Comparison of ENCODE assay signal across 8 cellular contexts in the genomic region with DNA sequence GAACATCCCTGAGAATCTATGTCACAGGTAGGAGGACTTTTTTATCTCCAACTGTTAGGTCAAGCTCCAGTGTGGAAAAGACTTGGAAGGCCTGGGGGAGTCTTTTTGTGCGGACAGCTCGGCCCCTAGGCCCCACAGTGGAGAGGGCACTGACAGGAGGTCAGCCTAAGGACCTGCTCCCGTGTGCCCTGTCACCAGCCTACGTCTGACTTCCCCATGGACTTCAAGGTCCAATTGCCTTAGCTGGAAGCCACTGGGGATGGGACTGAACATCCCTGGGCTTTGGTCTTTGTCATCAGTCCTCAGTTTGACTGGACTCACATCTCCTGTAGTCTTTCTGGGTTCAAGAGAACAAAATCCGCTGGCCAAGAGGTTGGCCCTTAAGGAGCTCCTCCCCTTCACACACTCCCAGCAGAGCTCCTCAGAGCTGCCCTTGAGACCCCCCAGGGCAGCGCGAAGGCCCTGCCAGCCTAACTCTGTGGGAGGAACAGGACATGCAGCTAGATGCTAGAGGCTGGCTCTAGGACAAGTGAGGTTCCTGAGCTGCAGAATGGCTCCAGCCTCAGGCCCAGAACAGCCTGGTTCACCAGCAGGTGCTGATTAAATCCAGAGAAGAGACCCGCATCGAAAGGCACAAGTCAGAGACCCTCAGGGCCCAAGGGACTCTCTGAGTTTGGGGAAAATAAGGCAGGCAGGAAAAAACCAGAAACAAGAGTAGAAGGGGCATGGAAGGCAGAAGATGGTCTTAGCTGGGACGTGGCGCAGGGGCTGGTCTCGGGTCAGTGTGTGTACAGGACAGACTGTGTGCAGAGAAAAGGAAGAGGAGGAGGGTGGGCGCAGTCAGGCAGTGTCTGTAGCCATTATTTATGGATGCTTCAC. TPM values are rescaled to one million over a fixed set of nuclear protein-coding genes. Genes with fewer than 3 reads are reported as not detected.
DNase-seq lines count a peak whose midpoint lies in the region; ATAC-seq, FAIRE-seq and TF ChIP-seq lines count a peak whose summit lies in the region.

No MANE protein-coding gene starts in this region.

- intact Hi-C loops in prostate gland (cut with DNase I), result no loop called here

- H3K27ac ChIP-seq in C4-2B (peak overlapping the region; percentile 74), SJSA1 (peak overlapping the region; percentile 95), fibroblast of lung (ENCODE audit: insufficient read depth, low read length) (peak overlapping the region; percentile 100), prostate gland (peak overlapping the region; percentile 82 to 83)

- ATAC-seq in HG02870 (IDR thresholded peaks at IDR 0.05; ENCODE audit: unreplicated experiment), result no peak

- H4K20me1 ChIP-seq in fibroblast of lung (ENCODE audit: control insufficient read depth, extremely low read depth, insufficient read depth, low read length), result no peaks in the 10 kb centered on the region

- peak overlapping the region; percentile 78 for H3K4me2 ChIP-seq in fibroblast of lung (ENCODE audit: extremely low read depth, insufficient read depth, low read length)

- 66% methylated on average over 11 of the region's 13 CpGs for WGBS in prostate gland

- TF ChIP-seq POLR2A in prostate gland (IDR thresholded peaks at IDR 0.05) (no peak), H54 (IDR thresholded peaks at IDR 0.05; ENCODE audit: low read depth, low read length) (no peak)

- DNase-seq in SJSA1 (ENCODE audit: low read depth in 1 of 2, low spot score in 2 of 2) (no peak), fibroblast of lung (ENCODE audit: low read depth in 2 of 2) (no peak), prostate gland (ENCODE audit: low spot score) (no peak), GDM1 (lab: John Stamatoyannopoulos, UW) (no peak), H54 (ENCODE audit: insufficient read length, low spot score) (no peak), H4 (ENCODE audit: low spot score) (no peak)

- no peaks in the 10 kb centered on the region for H3K27me3 ChIP-seq in SJSA1 (replicated peaks)
- no peaks in the 10 kb centered on the region for H3K27me3 ChIP-seq in fibroblast of lung (ENCODE audit: control insufficient read depth, insufficient read depth, low read length)
- no peaks in the 10 kb centered on the region for H3K27me3 ChIP-seq in prostate gland (replicated peaks; ENCODE audit: insufficient read depth)

- H3K36me3 ChIP-seq in SJSA1, result peaks cover 6% of the 10 kb centered on the region
- H3K36me3 ChIP-seq in fibroblast of lung (ENCODE audit: control insufficient read depth, insufficient read depth, low read length), result peaks cover 5% of the 10 kb centered on the region
- H3K36me3 ChIP-seq in prostate gland, result no peaks in the 10 kb centered on the region

- no peaks in the 10 kb centered on the region for H3K79me2 ChIP-seq in fibroblast of lung (ENCODE audit: control insufficient read depth, insufficient read depth, low read length)

- H3K4me3 ChIP-seq in SJSA1, result no peak overlapping the region
- H3K4me3 ChIP-seq in fibroblast of lung (replicated peaks in 1 of 4; ENCODE audit: control extremely low read depth in 1 of 4, insufficient read depth in 1 of 4, low read depth in 3 of 4, low read length in 4 of 4), result no peak overlapping the region
- H3K4me3 ChIP-seq in prostate gland, result no peak overlapping the region

- H3K4me1 ChIP-seq in SJSA1 (replicated peaks) (peaks cover 51% of the 10 kb centered on the region), fibroblast of lung (ENCODE audit: control insufficient read depth, extremely low read depth, insufficient read depth, low read length) (peaks cover 57% of the 10 kb centered on the region), prostate gland (replicated peaks) (peaks cover 14% of the 10 kb centered on the region)

- FAIRE-seq in H54 (lab: Jason Lieb, UNC), result no peak

- peak overlapping the region; percentile 94 for H3K9ac ChIP-seq in fibroblast of lung (ENCODE audit: insufficient read depth, low read length)

- H3K9me3 ChIP-seq in SJSA1 (replicated peaks), result no peaks in the 10 kb centered on the region
- H3K9me3 ChIP-seq in fibroblast of lung (ENCODE audit: control insufficient read depth, insufficient read depth, low read depth, low read length), result no peaks in the 10 kb centered on the region
- H3K9me3 ChIP-seq in prostate gland, result no peaks in the 10 kb centered on the region

- H2AFZ ChIP-seq in fibroblast of lung (ENCODE audit: low read length), result no peak overlapping the region

- TF ChIP-seq CTCF in C4-2B (conservative IDR thresholded peaks at IDR 0.05) (no peak), fibroblast of lung (conservative IDR thresholded peaks at IDR 0.05 in 1 of 2, IDR thresholded peaks at IDR 0.05 in 1 of 2; ENCODE audit: low read depth in 1 of 2, low read length in 2 of 2) (no peak), prostate gland (IDR thresholded peaks at IDR 0.05) (no peak)

RNA-seq across cellular contexts. Expression of a gene that starts 31.6 kb away (rescaled TPM):
- 29.7 and 40.8 TPM in 2 replicates for total RNA-seq in SJSA1 (2014; rRNA removed; shearing (Covaris generic))
- total RNA-seq in fibroblast of lung (20.8 and 43.1 TPM in 2 replicates), prostate gland (10 to 100 TPM; 15.4 to 41.4 TPM)
- 35.8 and 40.3 TPM in 2 replicates for polyA plus RNA-seq in fibroblast of lung
- 24.2 and 25.1 TPM in 2 replicates for polyA plus RNA-seq in fibroblast of lung (2012)
- polyA minus RNA-seq in fibroblast of lung (ENCODE audit: low replicate concordance), result 24.2 and 24.6 TPM in 2 replicates
- total RNA-seq in H4 (2014; rRNA removed; shearing (Covaris generic)), result 29.3 and 42.4 TPM in 2 replicates
